In the genomic region with DNA sequence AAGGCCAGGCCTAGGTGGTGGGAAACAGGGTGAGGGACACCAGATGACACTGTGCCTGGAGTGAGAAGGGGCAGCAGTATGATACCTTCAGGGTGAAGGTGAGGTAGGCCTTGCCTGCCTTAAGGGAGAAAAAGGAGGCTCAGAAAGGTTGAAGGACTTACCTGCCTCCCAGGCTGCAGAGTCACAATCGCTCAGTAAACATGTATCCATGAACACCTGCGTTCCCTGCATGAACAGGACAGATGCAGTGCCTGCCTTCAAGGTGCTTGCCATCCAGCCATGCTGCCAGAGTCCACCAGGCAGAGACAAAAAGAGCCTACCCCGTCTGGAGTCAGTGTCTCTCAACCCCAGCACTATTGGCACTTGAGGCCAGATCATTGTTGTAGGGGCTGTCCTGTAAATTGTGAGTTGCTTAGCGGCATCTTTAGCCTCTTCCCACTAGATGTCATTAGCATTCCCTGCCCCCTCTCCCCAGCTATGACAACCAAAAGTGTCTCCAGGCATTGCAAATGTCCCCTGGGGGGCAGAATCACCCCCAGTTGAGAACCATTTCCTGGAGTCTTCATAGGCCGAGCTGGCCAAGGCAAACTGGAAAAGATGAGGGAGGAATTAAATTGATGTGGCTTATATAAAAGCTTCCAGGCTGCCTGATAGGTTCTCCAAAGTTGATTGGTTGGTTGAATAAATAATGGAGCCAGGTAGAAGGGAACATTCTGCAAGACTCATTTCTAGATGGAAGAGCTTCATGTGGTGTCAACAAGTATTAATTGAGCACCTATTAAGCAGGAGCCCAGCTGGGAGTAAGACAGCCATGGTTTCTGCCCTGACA, we compare ENCODE assay signal across 10 cellular contexts. TPM values are rescaled to one million over a fixed set of nuclear protein-coding genes. Genes with fewer than 3 reads are reported as not detected.
A peak's percentile ranks its signal among the peaks of the same experiment; 100 is the strongest.
DNase-seq lines count a peak whose midpoint lies in the region; ATAC-seq, FAIRE-seq and TF ChIP-seq lines count a peak whose summit lies in the region.
"Had no signal": no experiment of that assay in that cellular context is flagged by ENCODE, and none has a peak within 500 bp of the region (broad histone marks: within the 10 kb centered on the region; RNA-seq: fewer than 3 reads in every experiment).

No MANE protein-coding gene starts in this region.

- no peaks in the 10 kb centered on the region for H3K9me3 ChIP-seq in smooth muscle cell (replicated peaks; ENCODE audit: low read depth)

- H3K27ac Mint-ChIP-seq in T-cell, result no peak overlapping the region

- POLR2A ChIA-PET in T-cell (lab: Charles Lee), result no interaction called here

- WGBS in smooth muscle cell (ENCODE audit: low lambda C conversion rate), result 70% methylated on average over 5 of the region's 5 CpGs

- ATAC-seq in T-cell (replicated peaks in 1 of 4), result no peak
- no peak for ATAC-seq in GM18870 (IDR thresholded peaks at IDR 0.05; ENCODE audit: unreplicated experiment)

- no peaks in the 10 kb centered on the region for H3F3A ChIP-seq in smooth muscle cell (ENCODE audit: low read depth)

- H4K20me1 ChIP-seq in smooth muscle cell (ENCODE audit: low read depth), result peaks cover 4% of the 10 kb centered on the region

- TF ChIP-seq CTCF in epithelial cell of esophagus (IDR thresholded peaks at IDR 0.05; ENCODE audit: insufficient read depth, low read depth, low read length, missing control alignments) (no peak), smooth muscle cell (IDR thresholded peaks at IDR 0.05; ENCODE audit: borderline replicate concordance, insufficient read depth, poor library complexity, severe bottlenecking) (no peak)

- CTCF ChIA-PET in T-cell (lab: Charles Lee), result no interaction called here

- H3K4me3 ChIP-seq in epithelial cell of esophagus (ENCODE audit: low read length), result peak overlapping the region; percentile 53
- peak overlapping the region; percentile 98 for H3K4me3 ChIP-seq in smooth muscle cell

- H3K4me1 ChIP-seq in smooth muscle cell (ENCODE audit: low read depth), result peaks cover 4% of the 10 kb centered on the region

- H3K27ac ChIP-seq in smooth muscle cell (ENCODE audit: low read depth), result no peak overlapping the region

- FAIRE-seq in RCC 7860 (lab: Jason Lieb, UNC), result no peak
- FAIRE-seq: A204.1 had no signal

- DNase-seq in NCI-H2227 (lab: John Stamatoyannopoulos, UW; ENCODE audit: unreplicated experiment) (peak; percentile 49), NCI-H2227 treated with DMSO at 0.1 percent for 48 hours (lab: John Stamatoyannopoulos, UW) (no peak), T-cell (no peak), epithelial cell of esophagus (ENCODE audit: low read depth) (no peak), smooth muscle cell (lab: John Stamatoyannopoulos, UW; ENCODE audit: unreplicated experiment) (no peak), NCI-H128 (lab: John Stamatoyannopoulos, UW; ENCODE audit: unreplicated experiment) (no peak), RCC 7860 (ENCODE audit: low spot score) (no peak)
- DNase-seq: activated CD8-positive, alpha-beta memory T cell treated with anti-CD3 and anti-CD28 coated beads, Interleukin-2, amount 50 U/mL, for 4 hours had no signal

- H3K79me2 ChIP-seq in smooth muscle cell (ENCODE audit: low read depth), result no peaks in the 10 kb centered on the region

- H3K27me3 ChIP-seq in smooth muscle cell (ENCODE audit: low read depth), result no peaks in the 10 kb centered on the region

- peaks cover 31 to 36% (median 31%) of the 10 kb centered on the region in 3 donors for H3K4me1 Mint-ChIP-seq in T-cell

- H3K4me2 ChIP-seq in smooth muscle cell, result peak overlapping the region; percentile 99

- no peaks in the 10 kb centered on the region for H3K9me3 Mint-ChIP-seq in T-cell

- no peak overlapping the region for H3K9ac ChIP-seq in smooth muscle cell (ENCODE audit: low read depth)

- no peaks in the 10 kb centered on the region for H3K36me3 Mint-ChIP-seq in T-cell

- H3K36me3 ChIP-seq in smooth muscle cell (ENCODE audit: low read depth), result no peaks in the 10 kb centered on the region

- no peak overlapping the region for H2AFZ ChIP-seq in smooth muscle cell (ENCODE audit: low read depth)

- H3K4me3 Mint-ChIP-seq in T-cell, result peak overlapping the region; percentile 60 to 69 (median 66)

- H3K27me3 Mint-ChIP-seq in T-cell, result no peaks in the 10 kb centered on the region

RNA-seq across cellular contexts. Expression of gene MAP3K10, which starts 1.7 kb away (rescaled TPM):
- total RNA-seq in T-cell (10 to 100 TPM; 20.9 to 39.6 (median 33.0) TPM), smooth muscle cell (4.4 and 14.8 TPM in 2 replicates)
- polyA plus RNA-seq in smooth muscle cell, result 7.8 and 14.1 TPM in 2 replicates

RNA-seq across cellular contexts. Expression of gene TTC9B, which starts 25.2 kb away (rescaled TPM):
- not detected for total RNA-seq in T-cell
- total RNA-seq in smooth muscle cell, result not detected in 2 replicates
- polyA plus RNA-seq in smooth muscle cell, result 0.90 TPM in 1 of 2 replicates, not detected in the other

RNA-seq across cellular contexts. Expression of gene CCNP, which starts 33.5 kb away (rescaled TPM):
- total RNA-seq in T-cell (1 to 10 TPM in 4 of 5 donors, under 1 TPM in 1; 0.82 to 2.3 (median 1.2) TPM), smooth muscle cell (not detected in 2 replicates)
- polyA plus RNA-seq in smooth muscle cell, result 0.23 and 0.38 TPM in 2 replicates
